In the genomic region with DNA sequence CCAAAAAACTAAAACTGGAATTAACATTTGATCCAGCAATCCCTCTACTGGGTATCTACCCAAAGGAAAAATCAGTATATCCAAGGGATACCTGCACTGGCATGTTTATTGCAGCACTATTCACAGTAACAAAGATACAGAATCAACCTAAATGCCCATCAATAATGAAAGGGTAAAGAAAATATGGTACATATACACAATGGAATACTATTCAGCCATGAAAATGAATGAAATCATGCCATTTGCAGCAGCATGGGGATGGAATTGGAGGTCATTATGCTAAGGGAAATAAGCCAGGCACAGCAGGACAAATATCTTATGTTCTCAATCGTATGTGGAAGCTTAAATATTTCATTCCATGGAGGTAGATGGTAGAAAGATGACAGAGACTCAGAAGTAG, we compare ENCODE assay signal across 20 cellular contexts.
"Had no signal": no experiment of that assay in that cellular context is flagged by ENCODE, and none has a peak within 500 bp of the region (broad histone marks: within the 10 kb centered on the region; RNA-seq: fewer than 3 reads in every experiment).

No MANE protein-coding gene starts in this region.

- H3K27me3 ChIP-seq: MG63, SJSA1 had no signal

- H3K4me3 ChIP-seq: MG63, SJSA1, SK-N-MC had no signal

- H3K9me3 ChIP-seq: MG63, SJSA1 had no signal

- ATAC-seq: HepG2 had no signal

- H3K4me1 ChIP-seq: SJSA1 had no signal

- H3K27ac ChIP-seq: SJSA1, SK-N-MC had no signal

- H3K36me3 ChIP-seq: MG63, SJSA1 had no signal

- DNase-seq: IMR-90, MG63, NCI-H1092, NCI-H1105 treated with DMSO at 0.1 percent for 48 hours, NCI-H1417 treated with DMSO at 0.1 percent for 48 hours, NCI-H146, NCI-H1694 treated with DMSO at 0.1 percent for 48 hours, NCI-H1930, NCI-H2081, NCI-H2107, NCI-H2227 treated with DMSO at 0.1 percent for 48 hours, NCI-H524, NCI-H526 treated with DMSO at 0.1 percent for 48 hours, NCI-H774, Right ventricle myocardium superior, RPMI8226, SIG-M5 had no signal
